In genomic region chr10:76487582-76487981, GRCh38 we compare ENCODE assay signal across 3 cellular contexts.
A peak's percentile ranks its signal among the peaks of the same experiment; 100 is the strongest.
TF ChIP-seq lines count a peak whose summit lies in the region.

No MANE protein-coding gene starts in this region.

TF ChIP-seq in HepG2, 621 proteins besides CTCF, POLR2A, EP300 and RAD21:
- TF ChIP-seq SP1 (IDR thresholded peaks at IDR 0.05) = no peak
- no peak for TF ChIP-seq SP1 (CRISPR knock-in tag; IDR thresholded peaks at IDR 0.05)
- no peak for TF ChIP-seq ZFP82 (CRISPR knock-in tag; IDR thresholded peaks at IDR 0.05; ENCODE audit: borderline replicate concordance)
- no peak for TF ChIP-seq MYPOP (CRISPR knock-in tag; IDR thresholded peaks at IDR 0.05)
- TF ChIP-seq CEBPB (IDR thresholded peaks at IDR 0.05; ENCODE audit: borderline replicate concordance, low read depth, low read length) = peak; percentile 55; the same call in 1 of the 2 replicates
- no peak for TF ChIP-seq MAF1 (CRISPR knock-in tag; IDR thresholded peaks at IDR 0.05; ENCODE audit: borderline replicate concordance)
- no peak for TF ChIP-seq CAMTA2 (CRISPR knock-in tag; IDR thresholded peaks at IDR 0.05; ENCODE audit: borderline replicate concordance)
- no peak for TF ChIP-seq ATF6 (CRISPR knock-in tag; conservative IDR thresholded peaks at IDR 0.05)
- TF ChIP-seq ZNF180 (CRISPR knock-in tag; IDR thresholded peaks at IDR 0.05; ENCODE audit: borderline replicate concordance, low read depth) = no peak
- no peak for TF ChIP-seq ZNF224 (CRISPR knock-in tag; IDR thresholded peaks at IDR 0.05)

TF ChIP-seq in IMR-90, 13 proteins besides CTCF, POLR2A, EP300 and RAD21:
- no peak for TF ChIP-seq MXI1 (IDR thresholded peaks at IDR 0.05; ENCODE audit: borderline replicate concordance, low read depth, low read length)
- TF ChIP-seq CEBPB (IDR thresholded peaks at IDR 0.05; ENCODE audit: low read depth, low read length) = peak; percentile 73
TF ChIP-seq in IMR-90: peak in this region for 1.

TF ChIP-seq in H1, 55 proteins besides CTCF, POLR2A, EP300 and RAD21:
- TF ChIP-seq CEBPB (IDR thresholded peaks at IDR 0.05; ENCODE audit: low read depth, low read length) (0 out of 2 replicates have a peak, but pooled peaks have one; percentile 24), RNF2 (IDR thresholded peaks at IDR 0.05; ENCODE audit: borderline replicate concordance, low read depth, low read length, missing control alignments, poor library complexity, severe bottlenecking) (no peak)
